In the genomic region with DNA sequence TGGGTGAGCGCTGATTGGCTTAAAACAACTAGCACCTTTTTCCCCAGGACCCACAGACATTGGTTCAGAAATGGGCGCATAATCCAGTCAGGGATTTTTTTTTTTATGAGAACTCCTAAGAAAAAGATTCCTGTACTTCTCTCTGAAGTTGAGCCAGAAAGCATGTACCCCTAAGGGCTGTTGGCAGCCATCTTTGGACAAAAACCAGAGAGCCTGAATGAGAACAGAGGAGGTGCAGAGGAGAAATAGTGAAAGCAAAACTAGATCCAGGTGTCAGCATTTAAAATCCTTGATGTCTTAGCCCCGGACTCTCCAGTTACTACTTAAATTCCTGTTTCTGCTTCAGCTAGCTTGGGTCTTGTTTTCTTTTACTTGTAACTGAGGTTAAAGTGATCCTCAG, we compare ENCODE assay signal across 1 cellular context.
TF ChIP-seq lines count a peak whose summit lies in the region.

No MANE protein-coding gene starts in this region.

TF ChIP-seq in K562, 482 proteins besides CTCF, POLR2A, EP300 and RAD21:
- TF ChIP-seq ZNF174 (CRISPR knock-in tag; IDR thresholded peaks at IDR 0.05), result no peak
- TF ChIP-seq RNF2 (IDR thresholded peaks at IDR 0.05), result no peak
- TF ChIP-seq YY1 (IDR thresholded peaks at IDR 0.05; ENCODE audit: borderline replicate concordance in 1 of 3, control insufficient read depth in 1 of 3, extremely low read depth in 1 of 3, insufficient read depth in 3 of 3, insufficient read length in 1 of 3, insufficient replicate concordance in 2 of 3, low read depth in 1 of 3, low read length in 2 of 3), result peak in 1 of 3 experiments; percentile 52
- no peak for TF ChIP-seq SMAD2 (IDR thresholded peaks at IDR 0.05; ENCODE audit: low read depth, low read length)
- TF ChIP-seq CREB1 (IDR thresholded peaks at IDR 0.05), result no peak
- no peak for TF ChIP-seq CREB1 (CRISPR knock-in tag; IDR thresholded peaks at IDR 0.05)
- TF ChIP-seq ZBTB8A (IDR thresholded peaks at IDR 0.05; ENCODE audit: partially characterized antibody), result no peak
